In genomic region chr1:2402420-2402819, GRCh38 we compare ENCODE assay signal across 1 cellular context.
TF ChIP-seq lines count a peak whose summit lies in the region.

No MANE protein-coding gene starts in this region.

TF ChIP-seq in IMR-90, 13 proteins besides CTCF, POLR2A, EP300 and RAD21:
- no peak for TF ChIP-seq RCOR1 (IDR thresholded peaks at IDR 0.05; ENCODE audit: insufficient replicate concordance, low read length)
- TF ChIP-seq MAFK (IDR thresholded peaks at IDR 0.05; ENCODE audit: low read depth, low read length) = no peak
- no peak for TF ChIP-seq NFE2L2 (IDR thresholded peaks at IDR 0.05; ENCODE audit: low read depth, low read length)
- TF ChIP-seq MAZ (IDR thresholded peaks at IDR 0.05; ENCODE audit: borderline replicate concordance, low read depth, low read length) = no peak
TF ChIP-seq in IMR-90: peak in this region for 0.
